25 cellular contexts compared by ENCODE assay signal in the genomic region with DNA sequence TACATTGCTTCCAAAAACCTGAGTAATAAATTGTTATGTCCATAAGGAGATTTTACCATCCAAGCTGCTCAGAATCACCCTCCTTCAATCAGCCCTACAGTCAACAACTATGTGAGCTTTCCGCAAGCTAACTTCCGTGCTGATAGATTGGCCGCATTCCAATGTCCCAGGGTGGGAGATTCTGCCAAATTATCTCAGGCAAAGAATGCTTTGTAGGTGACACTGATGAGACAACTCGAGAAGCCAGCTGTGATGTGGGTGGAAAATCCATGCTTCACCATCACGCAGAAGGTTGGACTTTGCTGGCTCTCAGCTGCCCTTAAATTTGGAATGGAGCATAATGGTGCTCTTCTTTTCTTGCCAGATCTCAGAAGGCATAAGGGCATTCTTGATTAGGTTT. TPM values are rescaled to one million over a fixed set of nuclear protein-coding genes. Genes with fewer than 3 reads are reported as not detected.
A peak's percentile ranks its signal among the peaks of the same experiment; 100 is the strongest.
DNase-seq lines count a peak whose midpoint lies in the region; TF ChIP-seq lines count a peak whose summit lies in the region.
"Had no signal": no experiment of that assay in that cellular context is flagged by ENCODE, and none has a peak within 500 bp of the region (broad histone marks: within the 10 kb centered on the region; RNA-seq: fewer than 3 reads in every experiment).

No MANE protein-coding gene starts in this region.

- no peak for TF ChIP-seq CTCF in breast epithelium (IDR thresholded peaks at IDR 0.05)

- no peaks in the 10 kb centered on the region for H3K4me1 ChIP-seq in breast epithelium
- H3K4me1 ChIP-seq: Caco-2, SJSA1 had no signal

- H3K36me3 ChIP-seq in breast epithelium: no peaks in the 10 kb centered on the region
- H3K36me3 ChIP-seq: BLaER1 treated with 17β-estradiol and CSF1 and Interleukin-3, amounts not matched to agents 10 nM and 100 nM; SJSA1 had no signal

- H3K27ac ChIP-seq in breast epithelium: no peak overlapping the region
- H3K27ac ChIP-seq: 22Rv1; BLaER1 treated with 17β-estradiol and CSF1 and Interleukin-3, amounts not matched to agents 10 nM and 100 nM; SJSA1 had no signal

- no peak overlapping the region for H3K4me3 ChIP-seq in breast epithelium
- H3K4me3 ChIP-seq: BLaER1 treated with 17β-estradiol and CSF1 and Interleukin-3, amounts not matched to agents 10 nM and 100 nM; SJSA1 had no signal

- intact Hi-C loops in breast epithelium (cut with DNase I; ENCODE audit: low total_unique reads): no loop called here

- H3K27me3 ChIP-seq in breast epithelium: no peaks in the 10 kb centered on the region
- H3K27me3 ChIP-seq: BLaER1 treated with 17β-estradiol and CSF1 and Interleukin-3, amounts not matched to agents 10 nM and 100 nM; SJSA1 had no signal

- TF ChIP-seq POLR2A in breast epithelium (IDR thresholded peaks at IDR 0.05): no peak

- no peaks in the 10 kb centered on the region for H3K9me3 ChIP-seq in breast epithelium
- H3K9me3 ChIP-seq: BLaER1 treated with 17β-estradiol and CSF1 and Interleukin-3, amounts not matched to agents 10 nM and 100 nM; Caco-2 had no signal

- peak; percentile 32 for DNase-seq in NCI-H1694 (lab: John Stamatoyannopoulos, UW)
- no peak for DNase-seq in NCI-H1694 treated with DMSO at 0.1 percent for 48 hours (lab: John Stamatoyannopoulos, UW)
- peak; percentile 84 for DNase-seq in NCI-H446 treated with DMSO at 0.1 percent for 48 hours (lab: John Stamatoyannopoulos, UW)
- peak; percentile 9 for DNase-seq in iPS DF 4.7 (ENCODE audit: extremely low read depth, low spot score)
- peak; percentile 25 for DNase-seq in pons (ENCODE audit: low spot score)
- DNase-seq in NCI-H1105 treated with DMSO at 0.1 percent for 48 hours (lab: John Stamatoyannopoulos, UW): no peak
- no peak for DNase-seq in DMS 273 treated with DMSO at 0.1 percent for 48 hours (lab: John Stamatoyannopoulos, UW)
- DNase-seq in breast epithelium (ENCODE audit: low spot score in 2 of 2): no peak
- DNase-seq: ACHN; Caco-2; CD4-positive, alpha-beta memory T cell; DMS153; HFFc6; Kasumi-1; NCI-H1436; NCI-H2029 treated with DMSO at 0.1 percent for 48 hours; NCI-H226; NCI-H524 treated with DMSO at 0.1 percent for 48 hours; NCI-H82; OCI-M1 had no signal

RNA-seq across cellular contexts. Expression of a gene that starts 44.9 kb away (rescaled TPM):
- under 1 TPM; under 0.01 to 0.33 (median 0.29) TPM for total RNA-seq in breast epithelium
- total RNA-seq: Caco-2; CD4-positive, alpha-beta memory T cell; G401; HFFc6; MCF 10A; SJSA1 had no signal

Comparison
In these comparisons a context has a peak if more than half of its experiments do, and no peak if none do; other contexts are left out.
1. DNase-seq: peak in NCI-H1694 (single experiment), NCI-H446 treated with DMSO at 0.1 percent for 48 hours (single experiment), iPS DF 4.7 (single experiment) and pons (single experiment); none in NCI-H1694 treated with DMSO at 0.1 percent for 48 hours (single experiment), NCI-H1105 treated with DMSO at 0.1 percent for 48 hours (single experiment), DMS 273 treated with DMSO at 0.1 percent for 48 hours (single experiment) and breast epithelium (0 of 2).